In genomic region chr3:192915306-192915705, GRCh38 we compare ENCODE assay signal across 9 cellular contexts. TPM values are rescaled to one million over a fixed set of nuclear protein-coding genes. Genes with fewer than 3 reads are reported as not detected.
DNase-seq lines count a peak whose midpoint lies in the region; ATAC-seq and TF ChIP-seq lines count a peak whose summit lies in the region.
"Had no signal": no experiment of that assay in that cellular context is flagged by ENCODE, and none has a peak within 500 bp of the region (broad histone marks: within the 10 kb centered on the region; RNA-seq: fewer than 3 reads in every experiment).

No MANE protein-coding gene starts in this region.

- H2BK12ac ChIP-seq in mesenchymal stem cell (ENCODE audit: low read length in 2 of 2) = no peak overlapping the region

- no peaks in the 10 kb centered on the region for H3K9me3 ChIP-seq in mesenchymal stem cell (ENCODE audit: control insufficient read depth, low read length)

- no peak overlapping the region for H3K14ac ChIP-seq in mesenchymal stem cell (ENCODE audit: low read length in 2 of 2)

- H3K36me3 ChIP-seq in BJ (ENCODE audit: control insufficient read depth, insufficient read depth, low read length) (no peaks in the 10 kb centered on the region), mesenchymal stem cell (ENCODE audit: control insufficient read depth in 1 of 2, insufficient read depth in 2 of 2, low read depth in 1 of 2, low read length in 2 of 2) (no peaks in the 10 kb centered on the region)

- POLR2A ChIA-PET in BJ (lab: Charles Lee) = interaction anchor here (0.7 to 1.2 kb wide), 2 partner anchors 49 to 112 kb away, joined by 3 to 5 read pairs; no protein-coding TSS in a partner anchor
- POLR2A ChIA-PET in activated CD8-positive, alpha-beta T cell treated with anti-CD3 and anti-CD28 coated beads for 36 hours (lab: Charles Lee) = interaction anchor here (1.0 to 1.3 kb wide), 2 partner anchors 9 to 26 kb away, joined by 3 read pairs; no protein-coding TSS in a partner anchor

- no peaks in the 10 kb centered on the region for H3K36me3 Mint-ChIP-seq in activated CD8-positive, alpha-beta T cell treated with anti-CD3 and anti-CD28 coated beads for 36 hours (ENCODE audit: low read depth)

- no peak overlapping the region for H4K91ac ChIP-seq in mesenchymal stem cell (ENCODE audit: low read length)

- H3K9ac ChIP-seq in mesenchymal stem cell (ENCODE audit: low read length) = no peak overlapping the region

- no peak overlapping the region for H2AFZ ChIP-seq in mesenchymal stem cell (ENCODE audit: low read depth, low read length)

- H2BK120ac ChIP-seq in mesenchymal stem cell (ENCODE audit: low read depth, low read length) = no peak overlapping the region

- ATAC-seq in GM18867 (IDR thresholded peaks at IDR 0.05; ENCODE audit: unreplicated experiment) (peak; percentile 22), HG03095 (IDR thresholded peaks at IDR 0.05; ENCODE audit: unreplicated experiment) (no peak), HG02642 (IDR thresholded peaks at IDR 0.05; ENCODE audit: poor library complexity, unreplicated experiment) (no peak)
- ATAC-seq in activated CD8-positive, alpha-beta T cell treated with anti-CD3 and anti-CD28 coated beads for 36 hours = no peak

- H3K4me1 Mint-ChIP-seq in activated CD8-positive, alpha-beta T cell treated with anti-CD3 and anti-CD28 coated beads for 36 hours (ENCODE audit: low read depth) = peaks cover 19% of the 10 kb centered on the region

- CTCF ChIA-PET in BJ (lab: Yijun Ruan, JAX) = interaction anchor here (0.5 to 9.1 kb wide), 13 partner anchors 9 to 126 kb away, joined by 3 to 69 read pairs (median 4); no protein-coding TSS in a partner anchor
- CTCF ChIA-PET in activated CD8-positive, alpha-beta T cell treated with anti-CD3 and anti-CD28 coated beads for 36 hours (lab: Charles Lee) = interaction anchor here (1.0 to 2.9 kb wide), 8 partner anchors 9 to 102 kb away, joined by 3 to 13 read pairs (median 4); no protein-coding TSS in a partner anchor

- peaks cover 5% of the 10 kb centered on the region for H3K4me1 ChIP-seq in mesenchymal stem cell (ENCODE audit: control insufficient read depth, insufficient read depth, low read depth, low read length)

- H3K4me3 ChIP-seq in BJ (ENCODE audit: low read depth, low read length) (peak overlapping the region; percentile 79; the same call in 1 of the 2 replicates), mesenchymal stem cell (ENCODE audit: insufficient read depth in 1 of 2, low read depth in 1 of 2, low read length in 2 of 2) (no peak overlapping the region)

- H2AK5ac ChIP-seq in mesenchymal stem cell (ENCODE audit: low read length, severe bottlenecking) = no peak overlapping the region

- no peak overlapping the region for H2BK15ac ChIP-seq in mesenchymal stem cell (ENCODE audit: low read depth, poor library complexity, severe bottlenecking)

- H3K27me3 ChIP-seq in BJ (ENCODE audit: control insufficient read depth, insufficient read depth, low read length) (no peaks in the 10 kb centered on the region), mesenchymal stem cell (ENCODE audit: control insufficient read depth in 1 of 2, insufficient read depth in 1 of 2, low read length in 2 of 2) (peaks cover 0 to 6% of the 10 kb centered on the region in 2 experiments)

- H3K27ac ChIP-seq in mesenchymal stem cell (ENCODE audit: low read length, poor library complexity, severe bottlenecking) = no peak overlapping the region

- H3K18ac ChIP-seq in mesenchymal stem cell (ENCODE audit: low read depth in 1 of 2, low read length in 2 of 2) = no peak overlapping the region

- intact Hi-C loops in activated CD8-positive, alpha-beta T cell treated with anti-CD3 and anti-CD28 coated beads for 36 hours (cut with micrococcal nuclease) = loop anchor here (5.0 kb wide), 2 partner anchors 98 to 348 kb away; no protein-coding TSS in a partner anchor

- H3K27ac Mint-ChIP-seq in activated CD8-positive, alpha-beta T cell treated with anti-CD3 and anti-CD28 coated beads for 36 hours = no peak overlapping the region
- H3K27ac Mint-ChIP-seq: IgD-negative memory B cell had no signal

- no peak overlapping the region for H4K8ac ChIP-seq in mesenchymal stem cell (ENCODE audit: low read length)

- H3K4me2 ChIP-seq in mesenchymal stem cell (ENCODE audit: low read length, poor library complexity, severe bottlenecking) = peak overlapping the region; percentile 35

- H3K23ac ChIP-seq in mesenchymal stem cell (ENCODE audit: low read length in 2 of 2) = no peak overlapping the region

- no peaks in the 10 kb centered on the region for H3K9me3 Mint-ChIP-seq in activated CD8-positive, alpha-beta T cell treated with anti-CD3 and anti-CD28 coated beads for 36 hours
- H3K9me3 Mint-ChIP-seq: IgD-negative memory B cell had no signal

- H3K4me3 Mint-ChIP-seq in activated CD8-positive, alpha-beta T cell treated with anti-CD3 and anti-CD28 coated beads for 36 hours = peak overlapping the region; percentile 2

- DNase-seq in BJ (ENCODE audit: low read depth) (no peak), NCI-H1092 (lab: John Stamatoyannopoulos, UW) (peak; percentile 69), mesenchymal stem cell (peak; percentile 65), OCI-M2 (lab: John Stamatoyannopoulos, UW; ENCODE audit: unreplicated experiment) (no peak)
- DNase-seq in activated CD8-positive, alpha-beta T cell treated with anti-CD3 and anti-CD28 coated beads for 36 hours = no peak

- peaks cover 55% of the 10 kb centered on the region for H3K27me3 Mint-ChIP-seq in activated CD8-positive, alpha-beta T cell treated with anti-CD3 and anti-CD28 coated beads for 36 hours

- H3K4ac ChIP-seq in mesenchymal stem cell (ENCODE audit: low read depth in 1 of 2, low read length in 2 of 2) = no peak overlapping the region

- TF ChIP-seq CTCF in BJ (IDR thresholded peaks at IDR 0.05; ENCODE audit: insufficient read depth, low read depth, low read length) = peak; percentile 50
- TF ChIP-seq CTCF in activated CD8-positive, alpha-beta T cell treated with anti-CD3 and anti-CD28 coated beads for 36 hours (IDR thresholded peaks at IDR 0.05) = no peak

- peaks cover 10% of the 10 kb centered on the region for H3K79me1 ChIP-seq in mesenchymal stem cell (replicated peaks; ENCODE audit: low read length, poor library complexity, severe bottlenecking)

- no peak overlapping the region for H2BK5ac ChIP-seq in mesenchymal stem cell (ENCODE audit: low read depth, low read length, poor library complexity, severe bottlenecking)

- WGBS in mesenchymal stem cell = 24% methylated on average over 3 of the region's 3 CpGs

RNA-seq across cellular contexts. Expression of gene MB21D2, which starts 2.4 kb away (rescaled TPM):
- polyA plus RNA-seq in BJ (2011; rRNA removed) = 12.3 and 13.3 TPM in 2 replicates
- 20.3 and 27.6 TPM in 2 replicates for polyA minus RNA-seq in BJ (2011; rRNA and poly(A)+ RNA removed)
- 1 to 10 TPM; 3.1 to 3.2 TPM for total RNA-seq in activated CD8-positive, alpha-beta T cell treated with anti-CD3 and anti-CD28 coated beads for 36 hours
- polyA plus RNA-seq in mesenchymal stem cell (2013, experiment 1 of 2) = 4.7 TPM
- 4.6 TPM for polyA plus RNA-seq in mesenchymal stem cell (2013, experiment 2 of 2)
- polyA plus RNA-seq: IgD-negative memory B cell had no signal

Comparison
In these comparisons a context has a peak if more than half of its experiments do, and no peak if none do; other contexts are left out.
1. DNase-seq: peak in NCI-H1092 (single experiment) and mesenchymal stem cell (single experiment); none in BJ (single experiment), activated CD8-positive, alpha-beta T cell treated with anti-CD3 and anti-CD28 coated beads for 36 hours (single experiment) and OCI-M2 (single experiment).